Comparison of ENCODE assay signal across 3 cellular contexts in genomic region chr7:107224858-107225257, GRCh38.
TF ChIP-seq lines count a peak whose summit lies in the region.

No MANE protein-coding gene starts in this region.

TF ChIP-seq in HepG2, 621 proteins besides CTCF, POLR2A, EP300 and RAD21:
- TF ChIP-seq TRAFD1 (CRISPR knock-in tag; IDR thresholded peaks at IDR 0.05; ENCODE audit: borderline replicate concordance), result no peak
- TF ChIP-seq FOXO4 (CRISPR knock-in tag; conservative IDR thresholded peaks at IDR 0.05), result 0 out of 2 replicates have a peak, but pooled peaks have one; percentile 37
- TF ChIP-seq, protein P1, sequence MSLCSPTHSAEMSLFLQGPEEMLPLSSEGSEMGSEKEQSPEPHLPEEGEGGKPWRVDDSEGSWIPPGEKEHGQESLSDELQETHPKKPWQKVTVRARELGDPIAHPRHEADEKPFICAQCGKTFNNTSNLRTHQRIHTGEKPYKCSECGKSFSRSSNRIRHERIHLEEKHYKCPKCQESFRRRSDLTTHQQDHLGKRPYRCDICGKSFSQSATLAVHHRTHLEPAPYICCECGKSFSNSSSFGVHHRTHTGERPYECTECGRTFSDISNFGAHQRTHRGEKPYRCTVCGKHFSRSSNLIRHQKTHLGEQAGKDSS (CRISPR knock-in tag; IDR thresholded peaks at IDR 0.05; ENCODE audit: borderline replicate concordance, low read depth), result no peak

TF ChIP-seq in K562, 482 proteins besides CTCF, POLR2A, EP300 and RAD21:
- TF ChIP-seq POLR2B (IDR thresholded peaks at IDR 0.05; ENCODE audit: low read depth, partially characterized antibody), result no peak
- TF ChIP-seq BRD4 (IDR thresholded peaks at IDR 0.05), result no peak
- TF ChIP-seq ZNF316 (IDR thresholded peaks at IDR 0.05), result no peak
- no peak for TF ChIP-seq DEAF1 (CRISPR knock-in tag; IDR thresholded peaks at IDR 0.05)
- TF ChIP-seq PTTG1 (tag; IDR thresholded peaks at IDR 0.05; ENCODE audit: low read depth), result no peak
- TF ChIP-seq ZNF124 (CRISPR knock-in tag; IDR thresholded peaks at IDR 0.05), result no peak
- no peak for TF ChIP-seq DMBX1 (CRISPR knock-in tag; IDR thresholded peaks at IDR 0.05; ENCODE audit: borderline replicate concordance)
- no peak for TF ChIP-seq ZBTB17 (CRISPR knock-in tag; IDR thresholded peaks at IDR 0.05)
- TF ChIP-seq EWSR1 (IDR thresholded peaks at IDR 0.05; ENCODE audit: borderline replicate concordance, low read depth, partially characterized antibody), result no peak
TF ChIP-seq in K562: peak in this region for 0.

TF ChIP-seq in neural cell, 6 proteins besides CTCF, POLR2A, EP300 and RAD21:
- no peak for TF ChIP-seq TAF1 (IDR thresholded peaks at IDR 0.05; ENCODE audit: low read depth)
